In genomic region chr2:63870679-63871078, GRCh38 we compare ENCODE assay signal across 2 cellular contexts.
TF ChIP-seq lines count a peak whose summit lies in the region.

No MANE protein-coding gene starts in this region.

TF ChIP-seq in A549, 52 proteins besides CTCF, POLR2A, EP300 and RAD21 (continued from another document):
- TF ChIP-seq, protein P1, sequence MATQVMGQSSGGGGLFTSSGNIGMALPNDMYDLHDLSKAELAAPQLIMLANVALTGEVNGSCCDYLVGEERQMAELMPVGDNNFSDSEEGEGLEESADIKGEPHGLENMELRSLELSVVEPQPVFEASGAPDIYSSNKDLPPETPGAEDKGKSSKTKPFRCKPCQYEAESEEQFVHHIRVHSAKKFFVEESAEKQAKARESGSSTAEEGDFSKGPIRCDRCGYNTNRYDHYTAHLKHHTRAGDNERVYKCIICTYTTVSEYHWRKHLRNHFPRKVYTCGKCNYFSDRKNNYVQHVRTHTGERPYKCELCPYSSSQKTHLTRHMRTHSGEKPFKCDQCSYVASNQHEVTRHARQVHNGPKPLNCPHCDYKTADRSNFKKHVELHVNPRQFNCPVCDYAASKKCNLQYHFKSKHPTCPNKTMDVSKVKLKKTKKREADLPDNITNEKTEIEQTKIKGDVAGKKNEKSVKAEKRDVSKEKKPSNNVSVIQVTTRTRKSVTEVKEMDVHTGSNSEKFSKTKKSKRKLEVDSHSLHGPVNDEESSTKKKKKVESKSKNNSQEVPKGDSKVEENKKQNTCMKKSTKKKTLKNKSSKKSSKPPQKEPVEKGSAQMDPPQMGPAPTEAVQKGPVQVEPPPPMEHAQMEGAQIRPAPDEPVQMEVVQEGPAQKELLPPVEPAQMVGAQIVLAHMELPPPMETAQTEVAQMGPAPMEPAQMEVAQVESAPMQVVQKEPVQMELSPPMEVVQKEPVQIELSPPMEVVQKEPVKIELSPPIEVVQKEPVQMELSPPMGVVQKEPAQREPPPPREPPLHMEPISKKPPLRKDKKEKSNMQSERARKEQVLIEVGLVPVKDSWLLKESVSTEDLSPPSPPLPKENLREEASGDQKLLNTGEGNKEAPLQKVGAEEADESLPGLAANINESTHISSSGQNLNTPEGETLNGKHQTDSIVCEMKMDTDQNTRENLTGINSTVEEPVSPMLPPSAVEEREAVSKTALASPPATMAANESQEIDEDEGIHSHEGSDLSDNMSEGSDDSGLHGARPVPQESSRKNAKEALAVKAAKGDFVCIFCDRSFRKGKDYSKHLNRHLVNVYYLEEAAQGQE (IDR thresholded peaks at IDR 0.05), result no peak
- no peak for TF ChIP-seq CHD2 (IDR thresholded peaks at IDR 0.05; ENCODE audit: low read length, partially characterized antibody)
- TF ChIP-seq ZFP36 (IDR thresholded peaks at IDR 0.05; ENCODE audit: borderline replicate concordance, partially characterized antibody), result no peak
- no peak for TF ChIP-seq EHF (CRISPR knock-in tag; IDR thresholded peaks at IDR 0.05)
- no peak for TF ChIP-seq ESRRA (IDR thresholded peaks at IDR 0.05; ENCODE audit: borderline replicate concordance, low read length)

TF ChIP-seq in liver, 16 proteins besides CTCF, POLR2A, EP300 and RAD21 (continued from another document):
- TF ChIP-seq ZBTB33 (IDR thresholded peaks at IDR 0.05) (no peak), JUND (IDR thresholded peaks at IDR 0.05) (no peak), HNF4G (IDR thresholded peaks at IDR 0.05) (no peak), YY1 (IDR thresholded peaks at IDR 0.05) (no peak), SP1 (IDR thresholded peaks at IDR 0.05) (no peak), HNF4A (conservative IDR thresholded peaks at IDR 0.05) (no peak)
- TF ChIP-seq, protein P1 (IDR thresholded peaks at IDR 0.05), result no peak
- TF ChIP-seq, protein P2, sequence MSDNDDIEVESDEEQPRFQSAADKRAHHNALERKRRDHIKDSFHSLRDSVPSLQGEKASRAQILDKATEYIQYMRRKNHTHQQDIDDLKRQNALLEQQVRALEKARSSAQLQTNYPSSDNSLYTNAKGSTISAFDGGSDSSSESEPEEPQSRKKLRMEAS (IDR thresholded peaks at IDR 0.05), result no peak
